14 cellular contexts compared by ENCODE assay signal in the genomic region with DNA sequence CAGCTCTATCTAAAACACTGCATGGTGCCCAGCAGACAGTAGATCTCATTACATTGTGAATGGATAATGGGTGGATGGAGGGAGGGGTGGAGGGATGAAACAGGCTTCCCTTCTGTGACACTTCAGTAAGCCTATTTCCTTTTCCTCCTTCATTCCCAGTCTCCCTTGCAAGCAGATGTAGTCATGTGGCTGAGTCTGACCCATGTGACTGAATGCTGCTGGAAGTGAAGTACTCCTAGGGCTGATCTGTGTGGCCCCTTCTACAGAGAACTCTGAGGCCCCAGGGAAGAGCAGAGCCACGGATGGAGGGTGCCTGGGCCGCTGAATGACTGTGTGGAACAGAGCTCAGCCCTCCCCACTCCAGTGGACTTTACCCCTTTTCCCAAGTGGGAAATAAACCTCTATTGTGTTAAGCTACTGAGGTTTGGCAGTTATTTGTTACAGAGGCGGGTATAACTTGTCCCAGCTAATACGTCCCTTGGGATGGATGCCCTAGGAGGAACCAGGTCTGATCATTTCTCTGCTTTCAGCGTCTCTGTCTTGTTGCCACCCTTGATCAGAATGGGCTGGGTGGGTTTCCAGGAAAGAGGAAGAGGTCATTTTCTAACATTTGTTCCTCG.
DNase-seq lines count a peak whose midpoint lies in the region; ATAC-seq and TF ChIP-seq lines count a peak whose summit lies in the region.
"Had no signal": no experiment of that assay in that cellular context is flagged by ENCODE, and none has a peak within 500 bp of the region (broad histone marks: within the 10 kb centered on the region; RNA-seq: fewer than 3 reads in every experiment).

No MANE protein-coding gene starts in this region.

- peaks cover 4% of the 10 kb centered on the region; the same call in 1 of the 2 replicates for H4K20me1 ChIP-seq in Karpas-422 (ENCODE audit: insufficient read depth, low read depth, low read length)

- H3K4me3 ChIP-seq in HEK293 (ENCODE audit: low read depth, low read length) (no peak overlapping the region), Karpas-422 (ENCODE audit: low read length) (no peak overlapping the region)

- CTCF ChIA-PET in HEK293 (lab: Yijun Ruan, JAX): no interaction called here

- TF ChIP-seq CTCF in HEK293 (tag by site-specific recombination; IDR thresholded peaks at IDR 0.05): no peak

- H3K79me2 ChIP-seq in Karpas-422 (ENCODE audit: low read length): no peaks in the 10 kb centered on the region
- H3K79me2 ChIP-seq: parathyroid adenoma had no signal

- ATAC-seq in GM21717 (IDR thresholded peaks at IDR 0.05; ENCODE audit: unreplicated experiment): no peak

- peaks cover 5% of the 10 kb centered on the region; the same call in 1 of the 2 replicates for H3K4me1 ChIP-seq in HEK293 (ENCODE audit: control insufficient read depth, insufficient read depth, low read length)
- peaks cover 6% of the 10 kb centered on the region for H3K4me1 ChIP-seq in Karpas-422 (ENCODE audit: low read length)
- H3K4me1 ChIP-seq: parathyroid adenoma had no signal

- H3K36me3 ChIP-seq in HEK293 (ENCODE audit: control insufficient read depth in 2 of 2, insufficient read depth in 1 of 2, low read length in 2 of 2): no peaks in the 10 kb centered on the region
- no peaks in the 10 kb centered on the region for H3K36me3 ChIP-seq in Karpas-422 (ENCODE audit: insufficient read depth, low read length)

- H3K27ac ChIP-seq in HEK293 (ENCODE audit: extremely low read depth, low read depth, low read length) (no peak overlapping the region), Karpas-422 (ENCODE audit: low read length) (no peak overlapping the region)
- H3K27ac ChIP-seq: epithelial cell of prostate, parathyroid adenoma had no signal

- H3K4me2 ChIP-seq in Karpas-422 (ENCODE audit: low read depth, low read length, poor library complexity, severe bottlenecking): no peak overlapping the region

- no peak overlapping the region for H2AFZ ChIP-seq in Karpas-422 (ENCODE audit: low read length)
- H2AFZ ChIP-seq: parathyroid adenoma had no signal

- POLR2A ChIA-PET in HEK293 (lab: Yijun Ruan, JAX): interaction anchor here (0.5 kb wide), 1 partner anchor 506 kb away, joined by 5 read pairs; no protein-coding TSS in a partner anchor

- no peaks in the 10 kb centered on the region for H3K9me2 ChIP-seq in Karpas-422 (replicated peaks; ENCODE audit: insufficient read depth, low read length)

- DNase-seq in AG20443 (ENCODE audit: low spot score) (peak; percentile 7), NCI-H774 (lab: John Stamatoyannopoulos, UW) (peak; percentile 44), iPS-NIHi7 (ENCODE audit: extremely low spot score) (peak; percentile 12), Karpas-422 (no peak), midbrain (lab: John Stamatoyannopoulos, UW) (no peak)
- DNase-seq in activated CD4-positive, alpha-beta T cell treated with anti-CD3 and anti-CD28 coated beads for 48 hours: no peak
- DNase-seq: activated CD4-positive, alpha-beta T cell treated with anti-CD3 and anti-CD28 coated beads, Interleukin-2, amount 50 U/mL, for 1 hour; caudate nucleus; GF-D8; NK-92 treated with Interleukin-12 subunit alpha and Interleukin-12 subunit beta, amount 100 ng/mL, for 24 hours had no signal

- H3K9me3 ChIP-seq in HEK293 (ENCODE audit: control insufficient read depth, insufficient read depth, low read depth, low read length) (no peaks in the 10 kb centered on the region), Karpas-422 (ENCODE audit: low read length) (no peaks in the 10 kb centered on the region)

- no peak overlapping the region for H3K9ac ChIP-seq in Karpas-422 (ENCODE audit: low read length)
- H3K9ac ChIP-seq: parathyroid adenoma had no signal

- H3K27me3 ChIP-seq in Karpas-422 (ENCODE audit: low read length): no peaks in the 10 kb centered on the region

TF ChIP-seq in HEK293, 187 proteins besides CTCF, POLR2A, EP300 and RAD21 (continues in another document):
- TF ChIP-seq ZNF610 (tag by site-specific recombination; IDR thresholded peaks at IDR 0.05; ENCODE audit: borderline replicate concordance): no peak
- no peak for TF ChIP-seq ZNF16 (tag by site-specific recombination; IDR thresholded peaks at IDR 0.05; ENCODE audit: low read depth)
- TF ChIP-seq ZNF571 (tag by site-specific recombination; IDR thresholded peaks at IDR 0.05): no peak
- no peak for TF ChIP-seq ZNF530 (tag by site-specific recombination; IDR thresholded peaks at IDR 0.05; ENCODE audit: low read depth)
- no peak for TF ChIP-seq ZNF664 (tag by site-specific recombination; IDR thresholded peaks at IDR 0.05)
- peak; percentile 13 for TF ChIP-seq SETDB1 (IDR thresholded peaks at IDR 0.05; ENCODE audit: insufficient read length, low read length)
- no peak for TF ChIP-seq ZBTB21 (tag by site-specific recombination; IDR thresholded peaks at IDR 0.05)
- no peak for TF ChIP-seq FEZF1 (tag by site-specific recombination; IDR thresholded peaks at IDR 0.05)
- TF ChIP-seq ZNF341 (tag by site-specific recombination; IDR thresholded peaks at IDR 0.05; ENCODE audit: low read depth): no peak
- TF ChIP-seq, protein P1, sequence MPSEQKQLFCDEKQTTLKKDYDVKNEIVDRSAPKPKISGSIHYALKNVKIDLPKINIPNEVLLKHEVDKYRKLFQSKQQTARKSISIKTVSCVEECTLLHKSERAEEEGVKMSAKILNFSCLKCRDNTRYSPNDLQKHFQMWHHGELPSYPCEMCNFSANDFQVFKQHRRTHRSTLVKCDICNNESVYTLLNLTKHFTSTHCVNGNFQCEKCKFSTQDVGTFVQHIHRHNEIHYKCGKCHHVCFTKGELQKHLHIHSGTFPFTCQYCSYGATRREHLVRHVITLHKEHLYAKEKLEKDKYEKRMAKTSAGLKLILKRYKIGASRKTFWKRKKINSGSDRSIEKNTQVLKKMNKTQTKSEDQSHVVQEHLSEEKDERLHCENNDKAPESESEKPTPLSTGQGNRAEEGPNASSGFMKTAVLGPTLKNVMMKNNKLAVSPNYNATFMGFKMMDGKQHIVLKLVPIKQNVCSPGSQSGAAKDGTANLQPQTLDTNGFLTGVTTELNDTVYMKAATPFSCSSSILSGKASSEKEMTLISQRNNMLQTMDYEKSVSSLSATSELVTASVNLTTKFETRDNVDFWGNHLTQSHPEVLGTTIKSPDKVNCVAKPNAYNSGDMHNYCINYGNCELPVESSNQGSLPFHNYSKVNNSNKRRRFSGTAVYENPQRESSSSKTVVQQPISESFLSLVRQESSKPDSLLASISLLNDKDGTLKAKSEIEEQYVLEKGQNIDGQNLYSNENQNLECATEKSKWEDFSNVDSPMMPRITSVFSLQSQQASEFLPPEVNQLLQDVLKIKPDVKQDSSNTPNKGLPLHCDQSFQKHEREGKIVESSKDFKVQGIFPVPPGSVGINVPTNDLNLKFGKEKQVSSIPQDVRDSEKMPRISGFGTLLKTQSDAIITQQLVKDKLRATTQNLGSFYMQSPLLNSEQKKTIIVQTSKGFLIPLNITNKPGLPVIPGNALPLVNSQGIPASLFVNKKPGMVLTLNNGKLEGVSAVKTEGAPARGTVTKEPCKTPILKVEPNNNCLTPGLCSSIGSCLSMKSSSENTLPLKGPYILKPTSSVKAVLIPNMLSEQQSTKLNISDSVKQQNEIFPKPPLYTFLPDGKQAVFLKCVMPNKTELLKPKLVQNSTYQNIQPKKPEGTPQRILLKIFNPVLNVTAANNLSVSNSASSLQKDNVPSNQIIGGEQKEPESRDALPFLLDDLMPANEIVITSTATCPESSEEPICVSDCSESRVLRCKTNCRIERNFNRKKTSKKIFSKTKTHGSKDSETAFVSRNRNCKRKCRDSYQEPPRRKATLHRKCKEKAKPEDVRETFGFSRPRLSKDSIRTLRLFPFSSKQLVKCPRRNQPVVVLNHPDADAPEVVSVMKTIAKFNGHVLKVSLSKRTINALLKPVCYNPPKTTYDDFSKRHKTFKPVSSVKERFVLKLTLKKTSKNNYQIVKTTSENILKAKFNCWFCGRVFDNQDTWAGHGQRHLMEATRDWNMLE (tag by site-specific recombination; conservative IDR thresholded peaks at IDR 0.05; ENCODE audit: low read depth): peak; percentile 7; the same call in 1 of the 2 replicates
- TF ChIP-seq ZNF366 (tag by site-specific recombination; conservative IDR thresholded peaks at IDR 0.05): peak; percentile 17; the same call in 1 of the 2 replicates
- TF ChIP-seq ZNF248 (tag by site-specific recombination; IDR thresholded peaks at IDR 0.05): no peak
- no peak for TF ChIP-seq ZNF837 (tag by site-specific recombination; IDR thresholded peaks at IDR 0.05)
- TF ChIP-seq OSR2 (tag by site-specific recombination; IDR thresholded peaks at IDR 0.05): no peak

Comparison
In these comparisons a context has a peak if more than half of its experiments do, and no peak if none do; other contexts are left out.
1. DNase-seq: peak in AG20443 (single experiment), NCI-H774 (single experiment) and iPS-NIHi7 (single experiment); none in Karpas-422 (single experiment), activated CD4-positive, alpha-beta T cell treated with anti-CD3 and anti-CD28 coated beads for 48 hours (single experiment) and midbrain (single experiment).